Comparison of ENCODE assay signal across 8 cellular contexts in the genomic region with DNA sequence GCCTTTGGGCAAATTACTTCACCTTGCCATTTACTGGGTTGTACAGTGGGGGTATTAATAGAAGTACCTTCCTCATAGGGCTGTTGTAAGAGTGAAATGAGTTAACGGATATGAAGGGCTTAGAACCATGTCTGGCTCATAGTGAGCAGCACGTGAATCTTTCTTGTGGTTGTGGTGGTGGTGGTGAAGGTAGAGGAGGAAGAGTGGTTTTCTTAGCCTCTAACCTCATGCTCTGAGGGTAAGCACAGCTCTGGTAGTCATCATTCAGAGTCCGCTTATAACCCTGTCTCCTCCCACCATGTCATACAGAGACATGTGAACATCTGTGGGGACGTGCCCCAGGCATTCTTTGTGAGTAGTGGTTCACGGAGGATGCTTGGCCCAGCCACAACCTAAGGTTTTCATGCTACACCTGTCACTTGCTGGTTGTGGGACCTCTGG. TPM values are rescaled to one million over a fixed set of nuclear protein-coding genes. Genes with fewer than 3 reads are reported as not detected.
DNase-seq lines count a peak whose midpoint lies in the region; ATAC-seq lines count a peak whose summit lies in the region.

No MANE protein-coding gene starts in this region.

- peaks cover 0 to 5% of the 10 kb centered on the region in 2 experiments for H3K36me3 ChIP-seq in trophoblast cell (ENCODE audit: control insufficient read depth in 1 of 2, insufficient read depth in 2 of 2, low read length in 2 of 2)

- H4K91ac ChIP-seq in trophoblast cell (ENCODE audit: low read depth, low read length) = no peak overlapping the region

- no peak overlapping the region for H3K4me2 ChIP-seq in trophoblast cell (ENCODE audit: low read length)

- ATAC-seq in GM18870 (IDR thresholded peaks at IDR 0.05; ENCODE audit: unreplicated experiment) (peak; percentile 96), HG02938 (IDR thresholded peaks at IDR 0.05; ENCODE audit: unreplicated experiment) (peak; percentile 85)

- H3K27me3 ChIP-seq in trophoblast cell (ENCODE audit: insufficient read depth, low read length) = no peaks in the 10 kb centered on the region

- H3K27ac ChIP-seq in trophoblast cell (ENCODE audit: low read depth, low read length) = no peak overlapping the region

- H3K4me3 ChIP-seq in trophoblast cell (ENCODE audit: low read depth, low read length) = no peak overlapping the region

- no peak overlapping the region for H3K23ac ChIP-seq in trophoblast cell (ENCODE audit: low read length)

- no peak overlapping the region for H2AFZ ChIP-seq in trophoblast cell (ENCODE audit: insufficient read depth, low read length, poor library complexity)

- no CpG with 5 or more reads among the region's 5 CpGs for WGBS in trophoblast cell (ENCODE audit: extremely low coverage, insufficient coverage, insufficient read length)

- H3K9ac ChIP-seq in trophoblast cell (ENCODE audit: low read length) = no peak overlapping the region

- H4K12ac ChIP-seq in trophoblast cell (ENCODE audit: low read depth, low read length) = no peak overlapping the region

- no peak overlapping the region for H3K18ac ChIP-seq in trophoblast cell (ENCODE audit: low read length)

- peak; percentile 31 for DNase-seq in activated CD4-positive, CD25-positive, alpha-beta regulatory T cell treated with anti-CD3 and anti-CD28 coated beads, Interleukin-2, amount 50 U/mL, for 72 hours
- DNase-seq in trophoblast cell = no peak
- DNase-seq in NCI-H128 (lab: John Stamatoyannopoulos, UW; ENCODE audit: unreplicated experiment) = no peak
- no peak for DNase-seq in SK-N-DZ (ENCODE audit: low spot score)
- DNase-seq in NCI-H2171 treated with DMSO at 0.1 percent for 48 hours (lab: John Stamatoyannopoulos, UW) = no peak
- no peak for DNase-seq in posterior vena cava (ENCODE audit: low spot score)

- H2BK12ac ChIP-seq in trophoblast cell (ENCODE audit: low read length) = no peak overlapping the region

- H3K4me1 ChIP-seq in trophoblast cell (ENCODE audit: control insufficient read depth in 1 of 2, insufficient read depth in 2 of 2, low read length in 2 of 2) = peaks cover 45 to 52% of the 10 kb centered on the region in 2 experiments

- H3K79me2 ChIP-seq in trophoblast cell (ENCODE audit: control insufficient read depth, insufficient read depth, low read length, poor library complexity) = peaks cover 36% of the 10 kb centered on the region

- H4K8ac ChIP-seq in trophoblast cell (ENCODE audit: low read depth, low read length) = no peak overlapping the region

- H3K14ac ChIP-seq in trophoblast cell (ENCODE audit: low read length) = no peak overlapping the region

- intact Hi-C loops in posterior vena cava (cut with DNase I) = no loop called here

- peaks cover 21% of the 10 kb centered on the region for H3K79me1 ChIP-seq in trophoblast cell (ENCODE audit: low read length)

- H2BK120ac ChIP-seq in trophoblast cell (ENCODE audit: insufficient read depth, low read length, poor library complexity) = no peak overlapping the region

- H3K9me3 ChIP-seq in trophoblast cell (ENCODE audit: insufficient read depth, low read depth, low read length) = no peaks in the 10 kb centered on the region

- peak overlapping the region; percentile 28 for H3K4ac ChIP-seq in trophoblast cell (ENCODE audit: low read depth, low read length)

- no peak overlapping the region for H2AK5ac ChIP-seq in trophoblast cell (ENCODE audit: low read length)

- no peak overlapping the region for H2BK5ac ChIP-seq in trophoblast cell (ENCODE audit: low read depth, low read length, poor library complexity)

RNA-seq across cellular contexts. Expression of gene TEAD1, which starts 43.6 kb away (rescaled TPM):
- polyA plus RNA-seq in trophoblast cell (2013) = 102 and 105 TPM in 2 replicates
- 29.0 and 44.2 TPM in 2 replicates for polyA plus RNA-seq in SK-N-DZ (2014; cell fraction: cytosol; rRNA removed)
- polyA plus RNA-seq in SK-N-DZ (2014; cell fraction: nucleus; rRNA removed) = 23.3 and 31.1 TPM in 2 replicates
- total RNA-seq in posterior vena cava = 10 to 100 TPM; 56.5 to 59.2 TPM
